Comparison of ENCODE assay signal across 21 cellular contexts in the genomic region with DNA sequence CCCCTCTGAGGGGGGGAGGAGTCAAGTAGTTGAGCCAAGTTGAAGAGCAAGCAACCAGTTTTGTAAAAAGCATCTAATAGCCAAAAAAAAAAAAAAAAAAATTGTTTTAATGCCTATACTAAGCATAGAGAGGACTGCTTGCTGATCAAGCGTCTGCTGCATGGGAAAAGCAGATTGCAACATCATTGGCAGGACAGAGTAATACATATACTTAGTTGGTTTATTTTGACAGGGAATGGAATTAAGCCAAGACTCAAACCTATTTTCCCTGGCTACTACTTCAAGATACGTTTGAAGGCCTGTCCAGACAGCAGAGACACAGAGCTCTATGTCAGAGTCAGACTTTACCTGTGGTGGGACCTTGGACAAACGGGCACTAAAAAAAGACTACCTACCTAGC.
A peak's percentile ranks its signal among the peaks of the same experiment; 100 is the strongest.
DNase-seq lines count a peak whose midpoint lies in the region; ATAC-seq, FAIRE-seq and TF ChIP-seq lines count a peak whose summit lies in the region.
"Had no signal": no experiment of that assay in that cellular context is flagged by ENCODE, and none has a peak within 500 bp of the region (broad histone marks: within the 10 kb centered on the region; RNA-seq: fewer than 3 reads in every experiment).

No MANE protein-coding gene starts in this region.

- H2BK20ac ChIP-seq in H1 (ENCODE audit: low read length): no peak overlapping the region

- no peak for FAIRE-seq in H1 (lab: Jason Lieb, UNC)
- FAIRE-seq: TTC549 had no signal

- no peak overlapping the region for H3K18ac ChIP-seq in H1 (ENCODE audit: extremely low read depth, low read length)

- no peaks in the 10 kb centered on the region for H3K9me3 ChIP-seq in OCI-LY7 (ENCODE audit: low read length)
- H3K9me3 ChIP-seq in H1 (ENCODE audit: insufficient read depth in 2 of 2, low read depth in 1 of 2, low read length in 1 of 2): no peaks in the 10 kb centered on the region
- H3K9me3 ChIP-seq: sigmoid colon, vagina had no signal

- H3K36me3 ChIP-seq in OCI-LY7 (ENCODE audit: insufficient read depth, low read length): no peaks in the 10 kb centered on the region
- H3K36me3 ChIP-seq in H1 (ENCODE audit: control insufficient read depth in 2 of 4, insufficient read depth in 4 of 4, low read length in 3 of 4): no peaks in the 10 kb centered on the region
- H3K36me3 ChIP-seq: sigmoid colon, vagina had no signal

- TF ChIP-seq RAD21 in H1 (IDR thresholded peaks at IDR 0.05 in 1 of 2, conservative IDR thresholded peaks at IDR 0.05 in 1 of 2; ENCODE audit: low read depth in 2 of 2, low read length in 2 of 2): no peak

- H3K36me3 Mint-ChIP-seq in activated naive CD8-positive, alpha-beta T cell: no peaks in the 10 kb centered on the region
- H3K36me3 Mint-ChIP-seq in activated naive CD8-positive, alpha-beta T cell treated with anti-CD3 and anti-CD28 coated beads, Interleukin-2, amount 50 U/mL, for 24 hours (ENCODE audit: low read depth): peaks cover 2% of the 10 kb centered on the region
- H3K36me3 Mint-ChIP-seq: CD4-positive, CD25-positive, alpha-beta regulatory T cell had no signal

- WGBS in H1 (ENCODE audit: extremely low coverage in 1 of 2, insufficient coverage in 1 of 2, insufficient read length in 1 of 2, insufficient replicate concordance in 2 of 2, low coverage in 1 of 2, low lambda C conversion rate in 2 of 2, missing lambda C conversion rate in 1 of 2), 2 experiments: 73% methylated on average over 3 of the region's 3 CpGs; no CpG with 5 or more reads in 1 of the 2 experiments

- H4K5ac ChIP-seq in H1 (ENCODE audit: insufficient read length, low read depth, low read length): no peak overlapping the region

- H3K14ac ChIP-seq in H1 (ENCODE audit: insufficient read length): no peak overlapping the region

- H3K4me1 ChIP-seq in OCI-LY7 (ENCODE audit: insufficient read depth, low read length, poor library complexity, severe bottlenecking) (peaks cover 23% of the 10 kb centered on the region), H1 (replicated peaks in 1 of 4; ENCODE audit: control insufficient read depth in 3 of 4, insufficient read depth in 4 of 4, low read length in 3 of 4) (peaks cover 0 to 11% (median 3%) of the 10 kb centered on the region in 4 experiments)

- no peaks in the 10 kb centered on the region for H3K9me3 Mint-ChIP-seq in activated naive CD8-positive, alpha-beta T cell (ENCODE audit: low read depth)
- no peaks in the 10 kb centered on the region for H3K9me3 Mint-ChIP-seq in activated naive CD8-positive, alpha-beta T cell treated with anti-CD3 and anti-CD28 coated beads, Interleukin-2, amount 50 U/mL, for 24 hours
- H3K9me3 Mint-ChIP-seq: activated CD4-positive, alpha-beta T cell treated with anti-CD3 and anti-CD28 coated beads, Interleukin-2, amount 10 ng/mL, durations not matched to agents 7 days and 5 days; activated T-cell treated with anti-CD3 and anti-CD28 coated beads, Interleukin-2, amount 50 U/mL, for 4 hours; CD4-positive, CD25-positive, alpha-beta regulatory T cell; central memory CD8-positive, alpha-beta T cell had no signal

- no peak overlapping the region for H2BK5ac ChIP-seq in H1 (ENCODE audit: low read depth, low read length)

- H3K79me1 ChIP-seq in H1 (ENCODE audit: low read depth, low read length): no peaks in the 10 kb centered on the region

- TF ChIP-seq EP300 in H1 (IDR thresholded peaks at IDR 0.05; ENCODE audit: borderline replicate concordance in 1 of 2, low read depth in 2 of 2, low read length in 2 of 2): no peak

- H3K27ac Mint-ChIP-seq in activated naive CD8-positive, alpha-beta T cell: no peak overlapping the region
- no peak overlapping the region for H3K27ac Mint-ChIP-seq in activated naive CD8-positive, alpha-beta T cell treated with anti-CD3 and anti-CD28 coated beads, Interleukin-2, amount 50 U/mL, for 24 hours
- H3K27ac Mint-ChIP-seq: activated CD4-positive, alpha-beta T cell treated with anti-CD3 and anti-CD28 coated beads, Interleukin-2, amount 10 ng/mL, durations not matched to agents 7 days and 5 days had no signal

- no peaks in the 10 kb centered on the region for H4K20me1 ChIP-seq in OCI-LY7 (ENCODE audit: insufficient read depth, low read length)
- no peaks in the 10 kb centered on the region for H4K20me1 ChIP-seq in H1 (replicated peaks in 1 of 2; ENCODE audit: control insufficient read depth in 1 of 2, insufficient read depth in 2 of 2, low read length in 2 of 2)

- H3K9ac ChIP-seq in H1 (replicated peaks in 1 of 4; ENCODE audit: extremely low read depth in 1 of 4, low read depth in 3 of 4, low read length in 3 of 4): no peak overlapping the region

- BruUV-seq in OCI-LY7 (replicated peaks; lab: Mats Ljungman, UMichigan): no TSS peak

- no peak overlapping the region for H2AK5ac ChIP-seq in H1 (ENCODE audit: low read depth, low read length)

- H3K9me2 ChIP-seq in OCI-LY7 (ENCODE audit: insufficient read depth, low read length): no peaks in the 10 kb centered on the region

- no peaks in the 10 kb centered on the region for H3K27me3 Mint-ChIP-seq in activated naive CD8-positive, alpha-beta T cell
- H3K27me3 Mint-ChIP-seq in activated naive CD8-positive, alpha-beta T cell treated with anti-CD3 and anti-CD28 coated beads, Interleukin-2, amount 50 U/mL, for 24 hours: peaks cover 4% of the 10 kb centered on the region
- H3K27me3 Mint-ChIP-seq: central memory CD8-positive, alpha-beta T cell had no signal

- H2BK15ac ChIP-seq in H1 (ENCODE audit: low read length): no peak overlapping the region

- H3K23ac ChIP-seq in H1 (ENCODE audit: insufficient read length): no peak overlapping the region

- H3K27ac ChIP-seq in OCI-LY7 (ENCODE audit: low read depth, low read length, poor library complexity, severe bottlenecking) (peak overlapping the region; percentile 88), H1 (ENCODE audit: low read depth, low read length) (no peak overlapping the region)
- H3K27ac ChIP-seq: sigmoid colon, vagina had no signal

- H3K27me3 ChIP-seq in H1 (replicated peaks in 1 of 4; ENCODE audit: control insufficient read depth in 3 of 4, extremely low read depth in 1 of 4, insufficient read depth in 3 of 4, low read length in 3 of 4): peaks cover 24 to 57% (median 53%) of the 10 kb centered on the region in 4 experiments
- H3K27me3 ChIP-seq: vagina had no signal

- intact Hi-C loops in OCI-LY7 (cut with micrococcal nuclease; ENCODE audit: unreplicated experiment): no loop called here

- H3K4me2 ChIP-seq in OCI-LY7 (ENCODE audit: low read length) (peak overlapping the region; percentile 97), H1 (ENCODE audit: insufficient read depth in 1 of 2, low read depth in 2 of 2, low read length in 2 of 2) (peak overlapping the region; percentile 92 to 99; a peak in 2 of 4 replicates)

- peak overlapping the region; percentile 51 for H3K4me3 Mint-ChIP-seq in activated naive CD8-positive, alpha-beta T cell
- no peak overlapping the region for H3K4me3 Mint-ChIP-seq in activated naive CD8-positive, alpha-beta T cell treated with anti-CD3 and anti-CD28 coated beads, Interleukin-2, amount 50 U/mL, for 24 hours
- H3K4me3 Mint-ChIP-seq: activated CD4-positive, alpha-beta T cell treated with anti-CD3 and anti-CD28 coated beads, Interleukin-2, amount 10 ng/mL, durations not matched to agents 7 days and 5 days had no signal

- H4K91ac ChIP-seq in H1 (replicated peaks; ENCODE audit: insufficient read length, low read length): no peak overlapping the region

- no peak for TF ChIP-seq POLR2A in H1 (IDR thresholded peaks at IDR 0.05; ENCODE audit: control extremely low read depth in 1 of 2, low read depth in 2 of 2, low read length in 2 of 2)

- H3K4me1 Mint-ChIP-seq in activated naive CD8-positive, alpha-beta T cell (ENCODE audit: low read depth): peaks cover 41% of the 10 kb centered on the region
- H3K4me1 Mint-ChIP-seq in activated naive CD8-positive, alpha-beta T cell treated with anti-CD3 and anti-CD28 coated beads, Interleukin-2, amount 50 U/mL, for 24 hours: peaks cover 36% of the 10 kb centered on the region

- no peak overlapping the region for H3K4ac ChIP-seq in H1 (replicated peaks; ENCODE audit: insufficient read length, low read depth, low read length)

- no peak overlapping the region for H2BK12ac ChIP-seq in H1 (ENCODE audit: low read depth, low read length)

- no peak for DNase-seq in activated naive CD8-positive, alpha-beta T cell treated with anti-CD3 and anti-CD28 coated beads, Interleukin-2, amount 50 U/mL, for 24 hours
- DNase-seq in OCI-LY7 (ENCODE audit: low spot score): no peak
- DNase-seq in H1 (ENCODE audit: low read depth in 1 of 2, low spot score in 2 of 2): no peak
- peak; percentile 29 for DNase-seq in retinal pigment epithelial cell (ENCODE audit: low read depth)
- DNase-seq in left lobe of liver (ENCODE audit: low spot score): no peak
- no peak for DNase-seq in activated CD4-positive, alpha-beta T cell treated with anti-CD3 and anti-CD28 coated beads, Interleukin-2, amount 50 U/mL, for 1 hour
- no peak for DNase-seq in A172 (ENCODE audit: low spot score)
- DNase-seq: activated CD4-positive, alpha-beta T cell treated with anti-CD3 and anti-CD28 coated beads, Interleukin-2, amount 10 ng/mL, durations not matched to agents 7 days and 5 days; CD4-positive, CD25-positive, alpha-beta regulatory T cell; foreskin melanocyte; left ventricle myocardium superior; NCI-H2107; NCI-H526 treated with DMSO at 0.1 percent for 48 hours; occipital lobe; stimulated activated CD4-positive, alpha-beta T cell treated with anti-CD3 and anti-CD28 coated beads, Interleukin-2, amount 100 ng/mL, for 24 hours had no signal

- peaks cover 19% of the 10 kb centered on the region for H3K23me2 ChIP-seq in H1 (ENCODE audit: low read depth, low read length)

- H3K4me3 ChIP-seq in OCI-LY7 (ENCODE audit: low read depth, low read length, poor library complexity, severe bottlenecking) (no peak overlapping the region), H1 (ENCODE audit: extremely low read depth in 1 of 4, insufficient read depth in 2 of 4, low read depth in 3 of 4, low read length in 4 of 4) (peak overlapping the region in 1 of 4 experiments; percentile 69; a peak in 3 of 8 replicates), retinal pigment epithelial cell (ENCODE audit: low read length) (no peak overlapping the region)
- H3K4me3 ChIP-seq: vagina had no signal

- H2BK120ac ChIP-seq in H1 (replicated peaks; ENCODE audit: low read depth, low read length): no peak overlapping the region

- H2AFZ ChIP-seq in OCI-LY7 (ENCODE audit: low read length) (peak overlapping the region; percentile 80; the same call in 1 of the 2 replicates), H1 (ENCODE audit: low read length) (no peak overlapping the region)

- H4K8ac ChIP-seq in H1 (ENCODE audit: extremely low read depth, insufficient read depth, low read length): no peak overlapping the region

- POLR2A ChIA-PET in OCI-LY7 (lab: Charles Lee): interaction anchor here (0.5 to 6.8 kb wide), 10 partner anchors 14 to 405 kb away, joined by 3 to 157 read pairs (median 3); no protein-coding TSS in a partner anchor
- POLR2A ChIA-PET in H1 (lab: Charles Lee; ENCODE audit: partially characterized antibody): no interaction called here

- TF ChIP-seq CTCF in OCI-LY7 (conservative IDR thresholded peaks at IDR 0.05; ENCODE audit: low read length) (no peak), H1 (IDR thresholded peaks at IDR 0.05; ENCODE audit: control extremely low read depth in 1 of 3, insufficient read depth in 1 of 3, low read depth in 1 of 3, low read length in 3 of 3) (no peak), retinal pigment epithelial cell (conservative IDR thresholded peaks at IDR 0.05; ENCODE audit: low read depth, low read length) (no peak)

- H3K79me2 ChIP-seq in OCI-LY7 (ENCODE audit: insufficient read depth, low read depth, low read length): peaks cover 20% of the 10 kb centered on the region; the same call in 1 of the 2 replicates
- H3K79me2 ChIP-seq in H1 (ENCODE audit: control insufficient read depth in 1 of 2, insufficient read depth in 2 of 2, low read length in 2 of 2): no peaks in the 10 kb centered on the region

- CTCF ChIA-PET in OCI-LY7 (lab: Charles Lee; ENCODE audit: unreplicated experiment) (interaction anchor here (1.1 kb wide), 1 partner anchor 57 kb away, joined by 4 read pairs; no protein-coding TSS in a partner anchor), H1 (lab: Charles Lee; ENCODE audit: partially characterized antibody) (interaction anchor here (0.7 to 5.1 kb wide), 16 partner anchors 13 to 489 kb away, joined by 3 to 29 read pairs (median 4); a partner anchor contains a TSS)

- ATAC-seq in activated naive CD8-positive, alpha-beta T cell treated with anti-CD3 and anti-CD28 coated beads, Interleukin-2, amount 50 U/mL, for 24 hours: no peak
- no peak for ATAC-seq in left lobe of liver
- ATAC-seq: activated T-cell treated with anti-CD3 and anti-CD28 coated beads, Interleukin-2, amount 50 U/mL, for 4 hours; left ventricle myocardium superior had no signal

- no peak overlapping the region for H3K56ac ChIP-seq in H1 (replicated peaks; ENCODE audit: insufficient read length, low read depth, low read length)
